Comparison of ENCODE assay signal across 16 cellular contexts in genomic region chr1:171590022-171590421, GRCh38. TPM values are rescaled to one million over a fixed set of nuclear protein-coding genes. Genes with fewer than 3 reads are reported as not detected.
A peak's percentile ranks its signal among the peaks of the same experiment; 100 is the strongest.
DNase-seq lines count a peak whose midpoint lies in the region; ATAC-seq and TF ChIP-seq lines count a peak whose summit lies in the region.
"Had no signal": no experiment of that assay in that cellular context is flagged by ENCODE, and none has a peak within 500 bp of the region (broad histone marks: within the 10 kb centered on the region; RNA-seq: fewer than 3 reads in every experiment).

No MANE protein-coding gene starts in this region.

- no peak overlapping the region for H3K27ac ChIP-seq in naive thymus-derived CD4-positive, alpha-beta T cell (ENCODE audit: low read depth, low read length)
- H3K27ac ChIP-seq: body of pancreas, HL-60, testis had no signal

- H3K4me1 ChIP-seq in naive thymus-derived CD4-positive, alpha-beta T cell (ENCODE audit: control insufficient read depth in 2 of 2, insufficient read depth in 2 of 2, low read length in 2 of 2): no peaks in the 10 kb centered on the region
- H3K4me1 ChIP-seq: testis had no signal

- peaks cover 42 to 76% (median 42%) of the 10 kb centered on the region in 3 experiments for H3K36me3 ChIP-seq in naive thymus-derived CD4-positive, alpha-beta T cell (ENCODE audit: control insufficient read depth in 2 of 3, insufficient read depth in 3 of 3, low read length in 3 of 3)

- no peak overlapping the region for H3K4me3 Mint-ChIP-seq in HFFc6
- H3K4me3 Mint-ChIP-seq in naive thymus-derived CD4-positive, alpha-beta T cell: no peak overlapping the region
- H3K4me3 Mint-ChIP-seq: effector memory CD8-positive, alpha-beta T cell had no signal

- no peaks in the 10 kb centered on the region for H3K9me3 Mint-ChIP-seq in HFFc6
- peaks cover 0 to 2% (median 0%) of the 10 kb centered on the region in 11 donors for H3K9me3 Mint-ChIP-seq in naive thymus-derived CD4-positive, alpha-beta T cell
- H3K9me3 Mint-ChIP-seq: effector memory CD8-positive, alpha-beta T cell had no signal

- ATAC-seq in naive thymus-derived CD4-positive, alpha-beta T cell: no peak
- ATAC-seq in GM19328 (IDR thresholded peaks at IDR 0.05; ENCODE audit: unreplicated experiment): no peak
- ATAC-seq: body of pancreas; effector memory CD8-positive, alpha-beta T cell had no signal

- intact Hi-C loops in naive thymus-derived CD4-positive, alpha-beta T cell (cut with micrococcal nuclease): no loop called here

- TF ChIP-seq CTCF in HFFc6 (IDR thresholded peaks at IDR 0.05): no peak

- H3K27me3 Mint-ChIP-seq in HFFc6 (ENCODE audit: insufficient read depth): no peaks in the 10 kb centered on the region
- no peaks in the 10 kb centered on the region for H3K27me3 Mint-ChIP-seq in naive thymus-derived CD4-positive, alpha-beta T cell
- H3K27me3 Mint-ChIP-seq: effector memory CD8-positive, alpha-beta T cell had no signal

- peak overlapping the region; percentile 71 for H3K27ac Mint-ChIP-seq in HFFc6
- H3K27ac Mint-ChIP-seq in naive thymus-derived CD4-positive, alpha-beta T cell: peak overlapping the region in 5 of 9 donors; percentile 17 to 57 (median 57)

- no peak overlapping the region for H3K4me3 ChIP-seq in naive thymus-derived CD4-positive, alpha-beta T cell (ENCODE audit: low read length)
- H3K4me3 ChIP-seq: body of pancreas, testis had no signal

- H3K36me3 Mint-ChIP-seq in HFFc6 (ENCODE audit: low read depth): peaks cover 45% of the 10 kb centered on the region
- H3K36me3 Mint-ChIP-seq in naive thymus-derived CD4-positive, alpha-beta T cell: peaks cover 20 to 65% (median 56%) of the 10 kb centered on the region in 5 donors

- peak; percentile 21 for DNase-seq in AG08396 (ENCODE audit: low spot score)
- DNase-seq in HFFc6: peak; percentile 29
- DNase-seq in astrocyte of the hippocampus (ENCODE audit: low read depth, low spot score): peak; percentile 24
- DNase-seq in naive thymus-derived CD4-positive, alpha-beta T cell: no peak
- DNase-seq in medulla oblongata (ENCODE audit: extremely low spot score): no peak
- no peak for DNase-seq in LoVo (ENCODE audit: low spot score)
- DNase-seq: body of pancreas; effector memory CD8-positive, alpha-beta T cell; Karpas-422; midbrain; NCI-H187 treated with DMSO at 0.1 percent for 48 hours; NCI-H69; testis had no signal

- no peaks in the 10 kb centered on the region for H3K9me3 ChIP-seq in naive thymus-derived CD4-positive, alpha-beta T cell (ENCODE audit: control insufficient read depth in 2 of 3, low read length in 3 of 3)
- H3K9me3 ChIP-seq: body of pancreas, testis had no signal

- no peaks in the 10 kb centered on the region for H3K27me3 ChIP-seq in naive thymus-derived CD4-positive, alpha-beta T cell (ENCODE audit: control insufficient read depth in 2 of 2, insufficient read depth in 2 of 2, low read length in 2 of 2)
- H3K27me3 ChIP-seq: body of pancreas, testis had no signal

- peaks cover 18% of the 10 kb centered on the region for H3K4me1 Mint-ChIP-seq in HFFc6 (ENCODE audit: low read depth)
- peaks cover 0 to 8% (median 0%) of the 10 kb centered on the region in 7 donors for H3K4me1 Mint-ChIP-seq in naive thymus-derived CD4-positive, alpha-beta T cell

- POLR2A ChIA-PET in naive thymus-derived CD4-positive, alpha-beta T cell (lab: Charles Lee): no interaction called here

- CTCF ChIA-PET in naive thymus-derived CD4-positive, alpha-beta T cell (lab: Charles Lee): no interaction called here

RNA-seq across cellular contexts. Expression of gene MYOCOS, which starts 32.0 kb away (rescaled TPM):
- not detected for total RNA-seq in HFFc6 (2021; fragmentation: NEBNext Ultra II Directional; extraction: Animal tissue kit (Norgen Biotek cat#: 25700))
- total RNA-seq in naive thymus-derived CD4-positive, alpha-beta T cell: under 1 TPM in 3 of 5 experiments, not detected in 2; 0.22 to 0.81 (median 0.41) TPM
- polyA plus RNA-seq in naive thymus-derived CD4-positive, alpha-beta T cell: under 1 TPM in 1 of 2 donors, not detected in 1; 0.19 TPM
- total RNA-seq: body of pancreas, Daoy had no signal

Comparison
In these comparisons a context has a peak if more than half of its experiments do, and no peak if none do; other contexts are left out.
1. DNase-seq: peak in AG08396 (single experiment), HFFc6 (single experiment) and astrocyte of the hippocampus (single experiment); none in naive thymus-derived CD4-positive, alpha-beta T cell (0 of 9), medulla oblongata (single experiment) and LoVo (single experiment).